Comparison of ENCODE assay signal across 16 cellular contexts in the genomic region with DNA sequence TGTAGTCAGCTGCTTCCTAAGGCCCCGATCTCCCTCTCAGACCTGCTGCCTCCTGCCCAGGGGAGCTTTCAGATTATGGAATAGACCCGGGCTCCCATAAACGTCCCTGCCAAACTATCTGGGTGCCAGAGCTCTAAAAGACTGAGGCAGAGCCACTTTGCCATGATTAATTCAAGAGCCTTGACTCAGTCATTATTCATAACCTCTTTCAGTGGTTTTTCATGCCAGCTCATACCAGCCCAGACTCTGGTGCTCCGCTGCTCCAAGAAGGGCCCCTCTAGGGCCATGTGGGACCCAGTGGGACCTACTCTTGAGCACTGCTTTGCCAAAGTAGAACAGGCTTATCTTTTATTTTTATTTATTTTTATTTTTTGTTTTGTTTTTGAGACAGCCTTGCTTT. TPM values are rescaled to one million over a fixed set of nuclear protein-coding genes. Genes with fewer than 3 reads are reported as not detected.
DNase-seq lines count a peak whose midpoint lies in the region; ATAC-seq and TF ChIP-seq lines count a peak whose summit lies in the region.
"Had no signal": no experiment of that assay in that cellular context is flagged by ENCODE, and none has a peak within 500 bp of the region (broad histone marks: within the 10 kb centered on the region; RNA-seq: fewer than 3 reads in every experiment).

No MANE protein-coding gene starts in this region.

- POLR2A ChIA-PET in activated CD4-positive, alpha-beta T cell treated with anti-CD3 and anti-CD28 coated beads for 36 hours (lab: Charles Lee) = interaction anchor here (0.7 to 1.1 kb wide), 2 partner anchors 16 to 17 kb away, joined by 3 to 4 read pairs; no protein-coding TSS in a partner anchor

- no peak overlapping the region for H3K4me2 ChIP-seq in osteoblast (ENCODE audit: insufficient read depth, low read length)

- DNase-seq in activated CD4-positive, alpha-beta T cell treated with anti-CD3 and anti-CD28 coated beads for 36 hours = peak; percentile 77
- no peak for DNase-seq in activated CD4-positive, alpha-beta T cell treated with anti-CD3 and anti-CD28 coated beads, Interleukin-2, amount 50 U/mL, for 4 hours
- DNase-seq in ELR (ENCODE audit: low read depth) (peak; percentile 24), osteoblast (ENCODE audit: insufficient read length, low spot score, missing footprints) (peak; percentile 86), Right ventricle myocardium superior (no peak)
- DNase-seq in activated T-cell treated with anti-CD3 and anti-CD28 coated beads, Interleukin-2, amount 50 U/mL, for 72 hours = peak; percentile 62 to 82
- DNase-seq: 8988T, HFFc6, left cardiac atrium, NCI-H2029 treated with DMSO at 0.1 percent for 48 hours, NCI-H69, SIG-M5 had no signal

- H3K36me3 Mint-ChIP-seq in activated CD4-positive, alpha-beta T cell treated with anti-CD3 and anti-CD28 coated beads for 36 hours (ENCODE audit: low read depth) = no peaks in the 10 kb centered on the region
- peaks cover 2 to 8% of the 10 kb centered on the region in 2 donors for H3K36me3 Mint-ChIP-seq in activated T-cell treated with anti-CD3 and anti-CD28 coated beads, Interleukin-2, amount 50 U/mL, for 72 hours (ENCODE audit: insufficient read depth in 2 of 2)

- no peaks in the 10 kb centered on the region for H3K27me3 ChIP-seq in osteoblast (ENCODE audit: insufficient read depth, low read length)

- H4K20me1 ChIP-seq in osteoblast (ENCODE audit: insufficient read depth, low read length) = no peaks in the 10 kb centered on the region

- peaks cover 5% of the 10 kb centered on the region for H3K27me3 Mint-ChIP-seq in activated CD4-positive, alpha-beta T cell treated with anti-CD3 and anti-CD28 coated beads for 36 hours
- peaks cover 16% of the 10 kb centered on the region for H3K27me3 Mint-ChIP-seq in activated T-cell treated with anti-CD3 and anti-CD28 coated beads, Interleukin-2, amount 50 U/mL, for 72 hours (ENCODE audit: low read depth)

- H3K27ac ChIP-seq in osteoblast (ENCODE audit: low read depth, low read length) = no peak overlapping the region
- H3K27ac ChIP-seq: suprapubic skin had no signal

- ATAC-seq in activated CD4-positive, alpha-beta T cell treated with anti-CD3 and anti-CD28 coated beads for 36 hours = peak; percentile 96
- peak; percentile 98 to 99 for ATAC-seq in activated T-cell treated with anti-CD3 and anti-CD28 coated beads, Interleukin-2, amount 50 U/mL, for 72 hours (replicated peaks in 1 of 2)
- ATAC-seq in Right ventricle myocardium superior (ENCODE audit: poor library complexity) (no peak), GM19463 (IDR thresholded peaks at IDR 0.05; ENCODE audit: unreplicated experiment) (no peak), HG03175 (IDR thresholded peaks at IDR 0.05; ENCODE audit: unreplicated experiment) (no peak)
- ATAC-seq: left cardiac atrium had no signal

- no peaks in the 10 kb centered on the region for H3K4me1 ChIP-seq in osteoblast (ENCODE audit: insufficient read depth, low read length)

- H3K4me3 Mint-ChIP-seq in activated CD4-positive, alpha-beta T cell treated with anti-CD3 and anti-CD28 coated beads for 36 hours = peak overlapping the region; percentile 24
- H3K4me3 Mint-ChIP-seq in activated T-cell treated with anti-CD3 and anti-CD28 coated beads, Interleukin-2, amount 50 U/mL, for 72 hours = peak overlapping the region; percentile 76 to 79
- H3K4me3 Mint-ChIP-seq: HFFc6 had no signal

- no peak overlapping the region for H2AFZ ChIP-seq in osteoblast (ENCODE audit: low read length)

- peak overlapping the region; percentile 80 for H3K27ac Mint-ChIP-seq in activated CD4-positive, alpha-beta T cell treated with anti-CD3 and anti-CD28 coated beads for 36 hours
- peak overlapping the region; percentile 64 for H3K27ac Mint-ChIP-seq in activated T-cell treated with anti-CD3 and anti-CD28 coated beads, Interleukin-2, amount 50 U/mL, for 72 hours
- H3K27ac Mint-ChIP-seq: HFFc6 had no signal

- CTCF ChIA-PET in activated CD4-positive, alpha-beta T cell treated with anti-CD3 and anti-CD28 coated beads for 36 hours (lab: Charles Lee) = interaction anchor here (0.6 to 2.1 kb wide), 15 partner anchors 12 to 229 kb away, joined by 3 to 12 read pairs (median 4); no protein-coding TSS in a partner anchor

- no peak overlapping the region for H3K4me3 ChIP-seq in osteoblast (ENCODE audit: insufficient read depth, low read length)
- H3K4me3 ChIP-seq: suprapubic skin had no signal

- H3K4me1 Mint-ChIP-seq in activated CD4-positive, alpha-beta T cell treated with anti-CD3 and anti-CD28 coated beads for 36 hours = peaks cover 23% of the 10 kb centered on the region
- H3K4me1 Mint-ChIP-seq in activated T-cell treated with anti-CD3 and anti-CD28 coated beads, Interleukin-2, amount 50 U/mL, for 72 hours (ENCODE audit: low read depth) = peaks cover 43% of the 10 kb centered on the region

- no peak for TF ChIP-seq CTCF in osteoblast (IDR thresholded peaks at IDR 0.05; ENCODE audit: extremely low read depth, low read depth, low read length)

- intact Hi-C loops in activated CD4-positive, alpha-beta T cell treated with anti-CD3 and anti-CD28 coated beads for 36 hours (cut with DNase I, micrococcal nuclease) = loop anchor here (1.0 to 5.0 kb wide), 4 partner anchors 9 to 214 kb away; a partner anchor contains a TSS
- intact Hi-C loops in Right ventricle myocardium superior (cut with DNase I) = loop anchor here (5.0 kb wide), 1 partner anchor 86 kb away; a partner anchor contains a TSS

- no peaks in the 10 kb centered on the region for H3K36me3 ChIP-seq in osteoblast (ENCODE audit: insufficient read depth, low read length)
- H3K36me3 ChIP-seq: suprapubic skin had no signal

- H3K9me3 Mint-ChIP-seq in activated CD4-positive, alpha-beta T cell treated with anti-CD3 and anti-CD28 coated beads for 36 hours (ENCODE audit: low read depth) = no peaks in the 10 kb centered on the region
- peaks cover 0 to 2% of the 10 kb centered on the region in 2 donors for H3K9me3 Mint-ChIP-seq in activated T-cell treated with anti-CD3 and anti-CD28 coated beads, Interleukin-2, amount 50 U/mL, for 72 hours

- no peaks in the 10 kb centered on the region for H3K9me3 ChIP-seq in osteoblast (ENCODE audit: low read depth, low read length)
- H3K9me3 ChIP-seq: suprapubic skin had no signal

- H3K79me2 ChIP-seq in osteoblast (ENCODE audit: insufficient read depth, low read length) = no peaks in the 10 kb centered on the region

RNA-seq across cellular contexts. Expression of a gene that starts 23.9 kb away (rescaled TPM):
- total RNA-seq in activated CD4-positive, alpha-beta T cell treated with anti-CD3 and anti-CD28 coated beads for 36 hours = under 1 TPM; 0.14 to 0.49 TPM
- 1 to 10 TPM; 1.4 TPM for total RNA-seq in activated T-cell treated with anti-CD3 and anti-CD28 coated beads, Interleukin-2, amount 50 U/mL, for 72 hours
- not detected in 2 replicates for total RNA-seq in osteoblast
- not detected for total RNA-seq in Right ventricle myocardium superior
- total RNA-seq: HFFc6, left cardiac atrium, renal cortical epithelial cell, suprapubic skin had no signal

RNA-seq across cellular contexts. Expression of a gene that starts 28.1 kb away (rescaled TPM):
- total RNA-seq in activated CD4-positive, alpha-beta T cell treated with anti-CD3 and anti-CD28 coated beads for 36 hours = under 1 TPM in 1 of 2 experiments, not detected in 1; 0.11 TPM
- total RNA-seq in activated T-cell treated with anti-CD3 and anti-CD28 coated beads, Interleukin-2, amount 50 U/mL, for 72 hours = under 1 TPM in 1 of 2 donors, not detected in 1; 0.25 TPM
- not detected in 2 replicates for total RNA-seq in osteoblast
- total RNA-seq in Right ventricle myocardium superior = 0.22 TPM
- total RNA-seq: HFFc6, renal cortical epithelial cell had no signal

Comparison
In these comparisons a context has a peak if more than half of its experiments do, and no peak if none do; other contexts are left out.
1. DNase-seq: peak in activated CD4-positive, alpha-beta T cell treated with anti-CD3 and anti-CD28 coated beads for 36 hours (single experiment), ELR (single experiment), activated T-cell treated with anti-CD3 and anti-CD28 coated beads, Interleukin-2, amount 50 U/mL, for 72 hours (2 of 2) and osteoblast (single experiment); none in activated CD4-positive, alpha-beta T cell treated with anti-CD3 and anti-CD28 coated beads, Interleukin-2, amount 50 U/mL, for 4 hours (0 of 2) and Right ventricle myocardium superior (single experiment).
2. ATAC-seq: peak in activated CD4-positive, alpha-beta T cell treated with anti-CD3 and anti-CD28 coated beads for 36 hours (single experiment) and activated T-cell treated with anti-CD3 and anti-CD28 coated beads, Interleukin-2, amount 50 U/mL, for 72 hours (2 of 2); none in Right ventricle myocardium superior (single experiment), GM19463 (single experiment) and HG03175 (single experiment).